16 cellular contexts compared by ENCODE assay signal in the genomic region with DNA sequence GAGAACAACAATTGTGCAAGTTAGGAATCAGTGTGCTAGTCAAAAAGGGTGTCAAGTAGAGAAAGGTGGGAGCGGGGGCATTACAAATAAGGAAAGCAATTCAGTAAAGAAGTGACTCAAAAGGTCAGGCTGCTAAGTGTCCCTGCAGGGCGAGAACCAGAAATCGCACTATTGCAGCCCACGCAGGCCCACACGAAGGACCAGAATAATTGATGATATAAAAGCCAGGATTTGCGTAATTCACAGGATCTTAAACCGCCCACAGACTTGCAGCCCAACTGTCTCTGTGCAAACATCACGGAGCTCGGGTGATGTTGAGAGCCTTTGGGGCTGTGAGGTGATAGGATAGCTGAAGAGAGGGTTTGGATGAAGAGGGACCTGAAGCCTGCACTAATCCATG.
"Had no signal": no experiment of that assay in that cellular context is flagged by ENCODE, and none has a peak within 500 bp of the region (broad histone marks: within the 10 kb centered on the region; RNA-seq: fewer than 3 reads in every experiment).

No MANE protein-coding gene starts in this region.

- H3K36me3 Mint-ChIP-seq: activated CD4-positive, alpha-beta memory T cell treated with anti-CD3 and anti-CD28 coated beads for 36 hours; activated naive CD8-positive, alpha-beta T cell treated with anti-CD3 and anti-CD28 coated beads, Interleukin-2, amount 10 ng/mL, durations not matched to agents 7 days and 5 days; naive thymus-derived CD4-positive, alpha-beta T cell had no signal

- H3K36me3 ChIP-seq: colonic mucosa, tibial artery, uterus had no signal

- H3K4me3 ChIP-seq: colonic mucosa, hepatocyte, psoas muscle, tibial artery, uterus had no signal

- H3K27ac ChIP-seq: colonic mucosa, hepatocyte, psoas muscle, tibial artery, uterus had no signal

- H3K27me3 ChIP-seq: colonic mucosa, hepatocyte, tibial artery, uterus had no signal

- H2AFZ ChIP-seq: hepatocyte had no signal

- H3K79me2 ChIP-seq: hepatocyte had no signal

- H3K4me1 ChIP-seq: colonic mucosa, psoas muscle, uterus had no signal

- H3K27ac Mint-ChIP-seq: activated CD4-positive, alpha-beta memory T cell treated with anti-CD3 and anti-CD28 coated beads for 36 hours; activated naive CD8-positive, alpha-beta T cell treated with anti-CD3 and anti-CD28 coated beads, Interleukin-2, amount 10 ng/mL, durations not matched to agents 7 days and 5 days; activated T-cell treated with anti-CD3 and anti-CD28 coated beads, Interleukin-2, amount 50 U/mL, for 72 hours; naive thymus-derived CD4-positive, alpha-beta T cell had no signal

- H3K4me3 Mint-ChIP-seq: activated CD4-positive, alpha-beta memory T cell treated with anti-CD3 and anti-CD28 coated beads for 36 hours; activated naive CD8-positive, alpha-beta T cell treated with anti-CD3 and anti-CD28 coated beads, Interleukin-2, amount 10 ng/mL, durations not matched to agents 7 days and 5 days; activated T-cell treated with anti-CD3 and anti-CD28 coated beads, Interleukin-2, amount 50 U/mL, for 72 hours; naive thymus-derived CD4-positive, alpha-beta T cell had no signal

- H3K4me1 Mint-ChIP-seq: activated naive CD8-positive, alpha-beta T cell treated with anti-CD3 and anti-CD28 coated beads, Interleukin-2, amount 10 ng/mL, durations not matched to agents 7 days and 5 days; naive thymus-derived CD4-positive, alpha-beta T cell had no signal

- DNase-seq: activated CD4-positive, alpha-beta memory T cell treated with anti-CD3 and anti-CD28 coated beads for 36 hours; activated gamma-delta T cell treated with Interleukin-2 at 50 U/mL for 16 hours; activated naive CD8-positive, alpha-beta T cell treated with anti-CD3 and anti-CD28 coated beads, Interleukin-2, amount 10 ng/mL, durations not matched to agents 7 days and 5 days; activated T-cell treated with anti-CD3 and anti-CD28 coated beads, Interleukin-2, amount 50 U/mL, for 72 hours; colonic mucosa; effector CD4-positive, alpha-beta T cell; kidney glomerular epithelial cell; naive thymus-derived CD4-positive, alpha-beta T cell; nucleus accumbens; stimulated activated CD4-positive, alpha-beta T cell treated with anti-CD3 and anti-CD28 coated beads, Interleukin-15, amount 100 ng/mL, for 24 hours; stimulated activated CD4-positive, alpha-beta T cell treated with anti-CD3 and anti-CD28 coated beads, Interleukin-4, amount 100 ng/mL, for 4 hours; T-helper 9 cell; tibial artery had no signal

- H3K27me3 Mint-ChIP-seq: activated CD4-positive, alpha-beta memory T cell treated with anti-CD3 and anti-CD28 coated beads for 36 hours; activated naive CD8-positive, alpha-beta T cell treated with anti-CD3 and anti-CD28 coated beads, Interleukin-2, amount 10 ng/mL, durations not matched to agents 7 days and 5 days; naive thymus-derived CD4-positive, alpha-beta T cell had no signal

- H3K4me2 ChIP-seq: hepatocyte had no signal

- H3K9me3 ChIP-seq: colonic mucosa, psoas muscle, tibial artery, uterus had no signal

- ATAC-seq: activated T-cell treated with anti-CD3 and anti-CD28 coated beads, Interleukin-2, amount 50 U/mL, for 72 hours; naive thymus-derived CD4-positive, alpha-beta T cell had no signal
